27 cellular contexts compared by ENCODE assay signal in the genomic region with DNA sequence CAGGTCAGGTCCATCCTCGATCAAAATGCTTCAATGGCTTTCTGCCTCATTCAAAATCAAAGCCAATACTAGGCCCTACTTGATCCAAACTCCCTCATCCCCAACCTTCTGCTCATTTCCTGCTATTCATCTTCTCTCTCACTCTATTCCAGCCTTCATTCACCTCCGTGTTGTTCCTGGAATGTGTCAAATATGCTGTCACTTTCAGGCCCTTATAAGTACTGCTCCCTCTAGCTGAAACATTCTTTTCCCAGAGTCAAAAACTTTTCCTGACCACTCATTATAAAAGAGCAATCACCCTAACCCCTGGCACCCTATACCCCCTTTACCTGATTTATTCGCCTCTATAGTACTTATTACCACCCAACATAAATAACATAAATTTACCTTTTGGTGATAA.
A peak's percentile ranks its signal among the peaks of the same experiment; 100 is the strongest.
DNase-seq lines count a peak whose midpoint lies in the region; ATAC-seq, FAIRE-seq and TF ChIP-seq lines count a peak whose summit lies in the region.
"Had no signal": no experiment of that assay in that cellular context is flagged by ENCODE, and none has a peak within 500 bp of the region (broad histone marks: within the 10 kb centered on the region; RNA-seq: fewer than 3 reads in every experiment).

No MANE protein-coding gene starts in this region.

- H3K27ac Mint-ChIP-seq in GM23338 = no peak overlapping the region
- H3K27ac Mint-ChIP-seq: activated B cell treated with CpG ODN at 0.5 μM for 24 hours; activated CD4-positive, alpha-beta T cell treated with anti-CD3 and anti-CD28 coated beads, Interleukin-2, amount 10 ng/mL, durations not matched to agents 7 days and 5 days; nephron had no signal

- H4K20me1 ChIP-seq in GM23338 (replicated peaks; ENCODE audit: insufficient read depth) = no peaks in the 10 kb centered on the region
- no peaks in the 10 kb centered on the region for H4K20me1 ChIP-seq in KMS-11 (ENCODE audit: insufficient read depth)
- no peaks in the 10 kb centered on the region for H4K20me1 ChIP-seq in H1 (replicated peaks in 1 of 2; ENCODE audit: control insufficient read depth in 1 of 2, insufficient read depth in 2 of 2, low read length in 2 of 2)
- no peaks in the 10 kb centered on the region for H4K20me1 ChIP-seq in osteoblast (ENCODE audit: insufficient read depth, low read length)

- H3K27me3 ChIP-seq in GM23338 (ENCODE audit: insufficient read depth) (no peaks in the 10 kb centered on the region), KMS-11 (ENCODE audit: insufficient read depth, low read depth) (no peaks in the 10 kb centered on the region), H1 (replicated peaks in 1 of 4; ENCODE audit: control insufficient read depth in 3 of 4, extremely low read depth in 1 of 4, insufficient read depth in 3 of 4, low read length in 3 of 4) (no peaks in the 10 kb centered on the region), osteoblast (ENCODE audit: insufficient read depth, low read length) (no peaks in the 10 kb centered on the region)
- H3K27me3 ChIP-seq: adrenal gland, vagina had no signal

- H3K9me3 Mint-ChIP-seq in GM23338 = no peaks in the 10 kb centered on the region
- H3K9me3 Mint-ChIP-seq: activated B cell treated with CpG ODN at 0.5 μM for 24 hours; activated CD4-positive, alpha-beta T cell treated with anti-CD3 and anti-CD28 coated beads, Interleukin-2, amount 10 ng/mL, durations not matched to agents 7 days and 5 days; brain; nephron had no signal

- H3K4me3 ChIP-seq in GM23338 = no peak overlapping the region
- H3K4me3 ChIP-seq in KMS-11 (IDR thresholded peaks at IDR 0.05; ENCODE audit: insufficient read depth, low read depth, low read length) = no peak overlapping the region
- no peak overlapping the region for H3K4me3 ChIP-seq in H1 (ENCODE audit: extremely low read depth in 1 of 4, insufficient read depth in 2 of 4, low read depth in 3 of 4, low read length in 4 of 4)
- no peak overlapping the region for H3K4me3 ChIP-seq in osteoblast (ENCODE audit: insufficient read depth, low read length)
- H3K4me3 ChIP-seq: adrenal gland, vagina had no signal

- H4K8ac ChIP-seq in H1 (ENCODE audit: extremely low read depth, insufficient read depth, low read length) = no peak overlapping the region

- TF ChIP-seq RAD21 in H1 (IDR thresholded peaks at IDR 0.05 in 1 of 2, conservative IDR thresholded peaks at IDR 0.05 in 1 of 2; ENCODE audit: low read depth in 2 of 2, low read length in 2 of 2) = no peak

- H3K9me2 ChIP-seq in GM23338 (ENCODE audit: insufficient read depth) = no peaks in the 10 kb centered on the region

- H3K4me2 ChIP-seq in GM23338 (no peak overlapping the region), KMS-11 (peak overlapping the region; percentile 95), H1 (ENCODE audit: insufficient read depth in 1 of 2, low read depth in 2 of 2, low read length in 2 of 2) (no peak overlapping the region), osteoblast (ENCODE audit: insufficient read depth, low read length) (no peak overlapping the region)

- H3K79me2 ChIP-seq in GM23338 (replicated peaks; ENCODE audit: insufficient read depth) (no peaks in the 10 kb centered on the region), KMS-11 (ENCODE audit: insufficient read depth, low read depth) (no peaks in the 10 kb centered on the region), H1 (ENCODE audit: control insufficient read depth in 1 of 2, insufficient read depth in 2 of 2, low read length in 2 of 2) (no peaks in the 10 kb centered on the region), osteoblast (ENCODE audit: insufficient read depth, low read length) (no peaks in the 10 kb centered on the region)
- H3K79me2 ChIP-seq: parathyroid adenoma had no signal

- H3K23me2 ChIP-seq in H1 (ENCODE audit: low read depth, low read length) = no peaks in the 10 kb centered on the region; the same call in 1 of the 2 replicates

- WGBS in H1 (ENCODE audit: extremely low coverage in 1 of 2, insufficient coverage in 1 of 2, insufficient read length in 1 of 2, insufficient replicate concordance in 2 of 2, low coverage in 1 of 2, low lambda C conversion rate in 2 of 2, missing lambda C conversion rate in 1 of 2), 2 experiments = 87% methylated on average over 3 of the region's 3 CpGs; no CpG with 5 or more reads in 1 of the 2 experiments

- no peak overlapping the region for H3K4ac ChIP-seq in H1 (replicated peaks; ENCODE audit: insufficient read length, low read depth, low read length)

- H3K23ac ChIP-seq in H1 (ENCODE audit: insufficient read length) = no peak overlapping the region

- POLR2A ChIA-PET in H1 (lab: Charles Lee; ENCODE audit: partially characterized antibody) = no interaction called here

- H2BK15ac ChIP-seq in H1 (ENCODE audit: low read length) = no peak overlapping the region

- peak; percentile 43 for DNase-seq in GM23338 (ENCODE audit: low spot score)
- DNase-seq in H1 (ENCODE audit: low read depth in 1 of 2, low spot score in 2 of 2) = no peak
- no peak for DNase-seq in osteoblast (ENCODE audit: insufficient read length, low spot score, missing footprints)
- no peak for DNase-seq in COLO829 (ENCODE audit: low spot score)
- no peak for DNase-seq in stimulated activated CD4-positive, alpha-beta T cell treated with anti-CD3 and anti-CD28 coated beads, Interleukin-2, amount 100 ng/mL, for 24 hours
- DNase-seq: activated B cell treated with CpG ODN at 0.5 μM for 24 hours; activated CD4-positive, alpha-beta T cell treated with anti-CD3 and anti-CD28 coated beads, Interleukin-2, amount 10 ng/mL, durations not matched to agents 7 days and 5 days; activated T-cell treated with anti-CD3 and anti-CD28 coated beads, Interleukin-2, amount 50 U/mL, for 48 hours; adrenal gland; left cardiac atrium; mammary epithelial cell; NCI-H1092 treated with DMSO at 0.1 percent for 48 hours; NCI-H1694 treated with DMSO at 0.1 percent for 48 hours; NCI-H446 treated with DMSO at 0.1 percent for 48 hours; small intestine; stimulated activated naive CD8-positive, alpha-beta T cell treated with anti-CD3 and anti-CD28 coated beads, Interleukin-15, amount 100 ng/mL, for 72 hours; T-helper 1 cell had no signal

- H3K36me3 ChIP-seq in GM23338 (ENCODE audit: insufficient read depth) (no peaks in the 10 kb centered on the region), KMS-11 (ENCODE audit: insufficient read depth) (no peaks in the 10 kb centered on the region), H1 (ENCODE audit: control insufficient read depth in 2 of 4, insufficient read depth in 4 of 4, low read length in 3 of 4) (no peaks in the 10 kb centered on the region), osteoblast (ENCODE audit: insufficient read depth, low read length) (no peaks in the 10 kb centered on the region)
- H3K36me3 ChIP-seq: adrenal gland, vagina had no signal

- H2AFZ ChIP-seq in GM23338 (no peak overlapping the region), KMS-11 (ENCODE audit: low read depth) (no peak overlapping the region), H1 (ENCODE audit: low read length) (no peak overlapping the region), osteoblast (ENCODE audit: low read length) (peak overlapping the region; percentile 32)
- H2AFZ ChIP-seq: parathyroid adenoma had no signal

- H3K18ac ChIP-seq in H1 (ENCODE audit: extremely low read depth, low read length) = no peak overlapping the region

- H3K4me3 Mint-ChIP-seq in GM23338 = no peak overlapping the region
- H3K4me3 Mint-ChIP-seq: activated B cell treated with CpG ODN at 0.5 μM for 24 hours; activated CD4-positive, alpha-beta T cell treated with anti-CD3 and anti-CD28 coated beads, Interleukin-2, amount 10 ng/mL, durations not matched to agents 7 days and 5 days; brain; nephron had no signal

- H3K36me3 Mint-ChIP-seq in GM23338 (ENCODE audit: low read depth) = no peaks in the 10 kb centered on the region
- H3K36me3 Mint-ChIP-seq: brain had no signal

- H3K56ac ChIP-seq in H1 (replicated peaks; ENCODE audit: insufficient read length, low read depth, low read length) = no peak overlapping the region

- H2AK5ac ChIP-seq in H1 (ENCODE audit: low read depth, low read length) = no peak overlapping the region

- no peak overlapping the region for H2BK12ac ChIP-seq in H1 (ENCODE audit: low read depth, low read length)

- no peaks in the 10 kb centered on the region for H3F3A ChIP-seq in GM23338 (replicated peaks; ENCODE audit: low read depth)

- H3K9me3 ChIP-seq in H1 (ENCODE audit: insufficient read depth in 2 of 2, low read depth in 1 of 2, low read length in 1 of 2) (no peaks in the 10 kb centered on the region), osteoblast (ENCODE audit: low read depth, low read length) (no peaks in the 10 kb centered on the region)
- H3K9me3 ChIP-seq: adrenal gland, vagina had no signal

- no peak overlapping the region for H2BK5ac ChIP-seq in H1 (ENCODE audit: low read depth, low read length)

- H3K9ac ChIP-seq in KMS-11 (0 out of 2 replicates have a peak overlapping the region, but pooled peaks have one; percentile 51), H1 (replicated peaks in 1 of 4; ENCODE audit: extremely low read depth in 1 of 4, low read depth in 3 of 4, low read length in 3 of 4) (no peak overlapping the region)
- H3K9ac ChIP-seq: parathyroid adenoma had no signal

- no peak overlapping the region for H2BK120ac ChIP-seq in H1 (replicated peaks; ENCODE audit: low read depth, low read length)

- 0 out of 2 replicates have a peak, but pooled peaks cover 3% of the 10 kb centered on the region for H3K4me1 ChIP-seq in GM23338 (ENCODE audit: insufficient read depth)
- H3K4me1 ChIP-seq in KMS-11 (ENCODE audit: low read depth, poor library complexity, severe bottlenecking) = peaks cover 91% of the 10 kb centered on the region
- no peaks in the 10 kb centered on the region for H3K4me1 ChIP-seq in H1 (replicated peaks in 1 of 4; ENCODE audit: control insufficient read depth in 3 of 4, insufficient read depth in 4 of 4, low read length in 3 of 4)
- peaks cover 18% of the 10 kb centered on the region for H3K4me1 ChIP-seq in osteoblast (ENCODE audit: insufficient read depth, low read length)
- H3K4me1 ChIP-seq: adrenal gland, parathyroid adenoma, vagina had no signal

- no peak overlapping the region for H2BK20ac ChIP-seq in H1 (ENCODE audit: low read length)

- TF ChIP-seq POLR2A in H1 (IDR thresholded peaks at IDR 0.05; ENCODE audit: control extremely low read depth in 1 of 2, low read depth in 2 of 2, low read length in 2 of 2) = no peak

- H3K27me3 Mint-ChIP-seq in GM23338 (ENCODE audit: insufficient read depth, low read depth, poor library complexity) = no peaks in the 10 kb centered on the region
- H3K27me3 Mint-ChIP-seq: activated B cell treated with CpG ODN at 0.5 μM for 24 hours; activated CD4-positive, alpha-beta T cell treated with anti-CD3 and anti-CD28 coated beads, Interleukin-2, amount 10 ng/mL, durations not matched to agents 7 days and 5 days; brain; stimulated activated naive CD8-positive, alpha-beta T cell treated with anti-CD3 and anti-CD28 coated beads, Interleukin-15, amount 100 ng/mL, for 72 hours had no signal

- H3K4me1 Mint-ChIP-seq in GM23338 = peaks cover 4% of the 10 kb centered on the region
- H3K4me1 Mint-ChIP-seq: nephron had no signal

- no peak for TF ChIP-seq EP300 in H1 (IDR thresholded peaks at IDR 0.05; ENCODE audit: borderline replicate concordance in 1 of 2, low read depth in 2 of 2, low read length in 2 of 2)

- CTCF ChIA-PET in H1 (lab: Charles Lee; ENCODE audit: partially characterized antibody) = interaction anchor here (1.1 to 2.4 kb wide), 4 partner anchors 9 to 345 kb away, joined by 3 to 6 read pairs (median 4); no protein-coding TSS in a partner anchor

- H3K79me1 ChIP-seq in H1 (ENCODE audit: low read depth, low read length) = no peaks in the 10 kb centered on the region

- H4K5ac ChIP-seq in H1 (ENCODE audit: insufficient read length, low read depth, low read length) = no peak overlapping the region

- no peak for FAIRE-seq in H1 (lab: Jason Lieb, UNC)
- FAIRE-seq: endothelial cell of umbilical vein, frontal cortex, G401.6, small intestine had no signal

- no peak overlapping the region for H4K91ac ChIP-seq in H1 (replicated peaks; ENCODE audit: insufficient read length, low read length)

- ATAC-seq in GM23338 (no peak), GM19035 (IDR thresholded peaks at IDR 0.05; ENCODE audit: unreplicated experiment) (no peak)
- ATAC-seq: left cardiac atrium; stimulated activated naive CD8-positive, alpha-beta T cell treated with anti-CD3 and anti-CD28 coated beads, Interleukin-15, amount 100 ng/mL, for 72 hours had no signal

- TF ChIP-seq CTCF in GM23338 (conservative IDR thresholded peaks at IDR 0.05; ENCODE audit: low read depth in 2 of 2) (0 out of 4 replicates have a peak, but pooled peaks of 1 of the 2 experiments have one; percentile 17), KMS-11 (conservative IDR thresholded peaks at IDR 0.05; ENCODE audit: low read depth, low read length) (no peak), H1 (IDR thresholded peaks at IDR 0.05; ENCODE audit: control extremely low read depth in 1 of 3, insufficient read depth in 1 of 3, low read depth in 1 of 3, low read length in 3 of 3) (no peak), osteoblast (IDR thresholded peaks at IDR 0.05; ENCODE audit: extremely low read depth, low read depth, low read length) (no peak)

- H3K27ac ChIP-seq in GM23338 (ENCODE audit: low read depth) (no peak overlapping the region), KMS-11 (peak overlapping the region; percentile 89), H1 (ENCODE audit: low read depth, low read length) (no peak overlapping the region), osteoblast (ENCODE audit: low read depth, low read length) (no peak overlapping the region)
- H3K27ac ChIP-seq: adrenal gland, parathyroid adenoma, RWPE1, vagina had no signal

- H3K14ac ChIP-seq in H1 (ENCODE audit: insufficient read length) = no peak overlapping the region
